In the genomic region with DNA sequence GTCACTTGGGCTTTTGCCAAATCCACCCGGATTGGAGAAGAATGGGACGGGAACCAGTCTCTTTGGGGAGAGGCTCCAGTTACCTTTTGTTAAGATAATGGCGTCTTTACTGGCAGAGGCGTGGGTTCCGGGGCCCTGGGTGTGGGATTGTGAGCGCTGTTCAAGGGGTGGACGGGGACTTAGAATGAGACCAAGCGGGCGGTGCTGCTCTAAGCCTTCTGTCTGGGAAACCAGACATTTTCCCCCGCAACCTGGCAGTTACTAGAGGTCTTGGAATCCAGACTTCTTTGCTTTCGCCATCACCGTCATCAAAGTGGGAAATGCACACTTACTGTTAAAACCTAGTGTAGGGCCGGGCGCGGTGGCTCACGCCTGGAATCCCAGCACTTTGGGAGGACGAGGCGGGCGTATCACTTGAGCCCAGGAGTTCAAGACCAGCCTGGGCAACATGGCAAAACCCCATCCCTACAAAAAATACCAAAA, we compare ENCODE assay signal across 8 cellular contexts. TPM values are rescaled to one million over a fixed set of nuclear protein-coding genes. Genes with fewer than 3 reads are reported as not detected.
DNase-seq lines count a peak whose midpoint lies in the region; ATAC-seq and TF ChIP-seq lines count a peak whose summit lies in the region.

No MANE protein-coding gene starts in this region.

- no peaks in the 10 kb centered on the region for H3K27me3 ChIP-seq in IMR-90 (ENCODE audit: control insufficient read depth, insufficient read depth, low read length)
- no peaks in the 10 kb centered on the region for H3K27me3 ChIP-seq in mesenchymal stem cell (ENCODE audit: control insufficient read depth in 1 of 2, insufficient read depth in 1 of 2, low read length in 2 of 2)

- WGBS in IMR-90 (ENCODE audit: extremely low coverage in 2 of 2, insufficient read length in 1 of 2), 2 experiments, result 2% methylated on average over 9 of the region's 19 CpGs; no CpG with 5 or more reads in 1 of the 2 experiments
- 13% methylated on average over 18 of the region's 19 CpGs for WGBS in mesenchymal stem cell

- H3K79me1 ChIP-seq in IMR-90 (ENCODE audit: low read depth in 1 of 2, low read length in 2 of 2), result peaks cover 26 to 75% of the 10 kb centered on the region in 2 experiments
- H3K79me1 ChIP-seq in mesenchymal stem cell (replicated peaks; ENCODE audit: low read length, poor library complexity, severe bottlenecking), result peaks cover 14% of the 10 kb centered on the region

- H2BK20ac ChIP-seq in IMR-90 (ENCODE audit: low read depth, low read length), result peak overlapping the region; percentile 18; the same call in 1 of the 2 replicates

- H3K56ac ChIP-seq in IMR-90 (ENCODE audit: extremely low read depth, insufficient read depth, low read length), result peak overlapping the region; percentile 93

- no peak for TF ChIP-seq RAD21 in IMR-90 (IDR thresholded peaks at IDR 0.05; ENCODE audit: low read length)

- H2AK9ac ChIP-seq in IMR-90 (replicated peaks; ENCODE audit: low read depth, low read length, poor library complexity), result peak overlapping the region; percentile 92

- peak overlapping the region; percentile 89 for H3K4me3 Mint-ChIP-seq in activated CD4-positive, alpha-beta T cell treated with anti-CD3 and anti-CD28 coated beads for 36 hours

- intact Hi-C loops in activated CD4-positive, alpha-beta T cell treated with anti-CD3 and anti-CD28 coated beads for 36 hours (cut with DNase I, micrococcal nuclease), result loop anchor here (1.0 to 5.0 kb wide), 17 partner anchors 26 to 758 kb away; a partner anchor contains a TSS
- intact Hi-C loops in IMR-90 (cut with micrococcal nuclease), result loop anchor here (1.0 kb wide), 1 partner anchor 74 kb away; no protein-coding TSS in a partner anchor

- no peak for TF ChIP-seq CTCF in IMR-90 (conservative IDR thresholded peaks at IDR 0.05; ENCODE audit: low read depth, low read length)

- DNase-seq in activated CD4-positive, alpha-beta T cell treated with anti-CD3 and anti-CD28 coated beads for 36 hours, result no peak
- no peak for DNase-seq in activated CD4-positive, alpha-beta T cell treated with anti-CD3 and anti-CD28 coated beads, Interleukin-2, amount 50 U/mL, for 48 hours
- peak; percentile 79 for DNase-seq in IMR-90
- peak in 4 of 61 donors; percentile 33 to 70 (median 48) for DNase-seq in caudate nucleus (lab: John Stamatoyannopoulos, UW)
- peak; percentile 88 for DNase-seq in mesenchymal stem cell
- DNase-seq in ureter (ENCODE audit: low spot score), result peak; percentile 52
- DNase-seq in effector CD4-positive, alpha-beta T cell, result no peak
- no peak for DNase-seq in SW480 (ENCODE audit: low spot score)

- H3K27ac Mint-ChIP-seq in activated CD4-positive, alpha-beta T cell treated with anti-CD3 and anti-CD28 coated beads for 36 hours, result peak overlapping the region; percentile 94

- dilution Hi-C loops in IMR-90 (cut with HindIII; ENCODE audit: low sequenced_read_pairs, unreplicated experiment), result no loop called here

- peak overlapping the region; percentile 77 for H3K4me3 ChIP-seq in IMR-90 (ENCODE audit: insufficient read depth, low read depth, low read length)
- H3K4me3 ChIP-seq in mesenchymal stem cell (ENCODE audit: insufficient read depth in 1 of 2, low read depth in 1 of 2, low read length in 2 of 2), result peak overlapping the region; percentile 56 to 99

- H2AK5ac ChIP-seq in IMR-90 (ENCODE audit: low read depth, low read length) (peak overlapping the region; percentile 49), mesenchymal stem cell (ENCODE audit: low read length, severe bottlenecking) (peak overlapping the region; percentile 87)

- no peak overlapping the region for H2BK12ac ChIP-seq in mesenchymal stem cell (ENCODE audit: low read length in 2 of 2)

- H3K23ac ChIP-seq in IMR-90 (ENCODE audit: low read depth, low read length) (peak overlapping the region; percentile 96), mesenchymal stem cell (ENCODE audit: low read length in 2 of 2) (no peak overlapping the region)

- H3K4me1 Mint-ChIP-seq in activated CD4-positive, alpha-beta T cell treated with anti-CD3 and anti-CD28 coated beads for 36 hours, result peaks cover 30% of the 10 kb centered on the region

- H3K4ac ChIP-seq in IMR-90 (ENCODE audit: low read depth, low read length) (peak overlapping the region; percentile 93), mesenchymal stem cell (ENCODE audit: low read depth in 1 of 2, low read length in 2 of 2) (peak overlapping the region; percentile 34 to 73)

- H2AFZ ChIP-seq in IMR-90 (replicated peaks; ENCODE audit: low read length, poor library complexity) (peak overlapping the region; percentile 98), mesenchymal stem cell (ENCODE audit: low read depth, low read length) (no peak overlapping the region)

- peaks cover 9% of the 10 kb centered on the region for H3K36me3 Mint-ChIP-seq in activated CD4-positive, alpha-beta T cell treated with anti-CD3 and anti-CD28 coated beads for 36 hours (ENCODE audit: low read depth)

- H4K91ac ChIP-seq in IMR-90 (ENCODE audit: insufficient read depth, low read depth, low read length) (peak overlapping the region; percentile 95), mesenchymal stem cell (ENCODE audit: low read length) (peak overlapping the region; percentile 70)

- POLR2A ChIA-PET in activated CD4-positive, alpha-beta T cell treated with anti-CD3 and anti-CD28 coated beads for 36 hours (lab: Charles Lee), result interaction anchor here (0.6 to 1.0 kb wide), 3 partner anchors 8 to 197 kb away, joined by 3 to 4 read pairs (median 3); no protein-coding TSS in a partner anchor
- POLR2A ChIA-PET in IMR-90 (lab: Charles Lee; ENCODE audit: unreplicated experiment), result no interaction called here

- H3K27ac ChIP-seq in IMR-90 (ENCODE audit: insufficient read depth, low read length) (peak overlapping the region; percentile 93), caudate nucleus (ENCODE audit: low read depth, low read length) (peak overlapping the region; percentile 99), mesenchymal stem cell (ENCODE audit: low read length, poor library complexity, severe bottlenecking) (peak overlapping the region; percentile 93)

- H3K18ac ChIP-seq in IMR-90 (ENCODE audit: low read depth, low read length) (peak overlapping the region; percentile 74), mesenchymal stem cell (ENCODE audit: low read depth in 1 of 2, low read length in 2 of 2) (peak overlapping the region; percentile 72 to 98)

- H2BK15ac ChIP-seq in IMR-90 (ENCODE audit: low read depth, low read length) (no peak overlapping the region), mesenchymal stem cell (ENCODE audit: low read depth, poor library complexity, severe bottlenecking) (peak overlapping the region; percentile 85)

- H2BK5ac ChIP-seq in IMR-90 (ENCODE audit: low read depth, low read length, poor library complexity, severe bottlenecking) (peak overlapping the region; percentile 77), mesenchymal stem cell (ENCODE audit: low read depth, low read length, poor library complexity, severe bottlenecking) (peak overlapping the region; percentile 89)

- H3K9ac ChIP-seq in IMR-90 (ENCODE audit: low read depth, low read length) (peak overlapping the region; percentile 87), mesenchymal stem cell (ENCODE audit: low read length) (peak overlapping the region; percentile 99)

- H4K8ac ChIP-seq in IMR-90 (ENCODE audit: low read depth in 2 of 2, low read length in 2 of 2), result peak overlapping the region; percentile 93 to 99
- peak overlapping the region; percentile 98 for H4K8ac ChIP-seq in mesenchymal stem cell (ENCODE audit: low read length)

- CTCF ChIA-PET in activated CD4-positive, alpha-beta T cell treated with anti-CD3 and anti-CD28 coated beads for 36 hours (lab: Charles Lee), result interaction anchor here (0.7 to 1.3 kb wide), 3 partner anchors 19 to 136 kb away, joined by 3 to 4 read pairs (median 4); no protein-coding TSS in a partner anchor
- CTCF ChIA-PET in IMR-90 (lab: Yijun Ruan, JAX), result no interaction called here

- in situ Hi-C loops in IMR-90 (cut with MboI; ENCODE audit: low sequenced_read_pairs), result no loop called here

- no TSS peak for BruUV-seq in IMR-90 (replicated peaks; lab: Mats Ljungman, UMichigan)

- H3K36me3 ChIP-seq in IMR-90 (ENCODE audit: control insufficient read depth, insufficient read depth, low read length) (0 out of 2 replicates have a peak, but pooled peaks cover 3% of the 10 kb centered on the region), mesenchymal stem cell (ENCODE audit: control insufficient read depth in 1 of 2, insufficient read depth in 2 of 2, low read depth in 1 of 2, low read length in 2 of 2) (peaks cover 3 to 7% of the 10 kb centered on the region in 2 experiments)

- H3K4me2 ChIP-seq in IMR-90 (ENCODE audit: low read depth, low read length) (peak overlapping the region; percentile 87), mesenchymal stem cell (ENCODE audit: low read length, poor library complexity, severe bottlenecking) (peak overlapping the region; percentile 88)

- 0 out of 2 replicates have a peak, but pooled peaks cover 3% of the 10 kb centered on the region for H4K20me1 ChIP-seq in IMR-90 (ENCODE audit: insufficient read depth, low read length)

- ATAC-seq in activated CD4-positive, alpha-beta T cell treated with anti-CD3 and anti-CD28 coated beads for 36 hours, result peak; percentile 35
- ATAC-seq in IMR-90 (ENCODE audit: low read depth), result peak; percentile 16

- TF ChIP-seq POLR2A in IMR-90 (IDR thresholded peaks at IDR 0.05; ENCODE audit: low read depth, low read length), result peak; percentile 81

- H3K9me3 Mint-ChIP-seq in activated CD4-positive, alpha-beta T cell treated with anti-CD3 and anti-CD28 coated beads for 36 hours (ENCODE audit: low read depth), result no peaks in the 10 kb centered on the region

- H3K4me1 ChIP-seq in IMR-90 (ENCODE audit: control insufficient read depth, insufficient read depth, low read length) (peaks cover 7% of the 10 kb centered on the region; the same call in 1 of the 2 replicates), mesenchymal stem cell (ENCODE audit: control insufficient read depth, insufficient read depth, low read depth, low read length) (peaks cover 5% of the 10 kb centered on the region)

- H3K14ac ChIP-seq in IMR-90 (replicated peaks; ENCODE audit: low read depth, low read length), result peak overlapping the region; percentile 98
- H3K14ac ChIP-seq in mesenchymal stem cell (ENCODE audit: low read length in 2 of 2), result peak overlapping the region in 1 of 2 experiments; percentile 81

- H4K5ac ChIP-seq in IMR-90 (ENCODE audit: low read depth, low read length), result peak overlapping the region; percentile 90

- H2BK120ac ChIP-seq in IMR-90 (ENCODE audit: low read depth, low read length) (peak overlapping the region; percentile 33; the same call in 1 of the 2 replicates), mesenchymal stem cell (ENCODE audit: low read depth, low read length) (peak overlapping the region; percentile 89)

- H3K9me3 ChIP-seq in IMR-90 (ENCODE audit: control insufficient read depth, insufficient read depth, low read length) (no peaks in the 10 kb centered on the region), mesenchymal stem cell (ENCODE audit: control insufficient read depth, low read length) (no peaks in the 10 kb centered on the region)

- no peaks in the 10 kb centered on the region for H3K27me3 Mint-ChIP-seq in activated CD4-positive, alpha-beta T cell treated with anti-CD3 and anti-CD28 coated beads for 36 hours

- peaks cover 21% of the 10 kb centered on the region for H3K9me1 ChIP-seq in IMR-90 (ENCODE audit: insufficient read depth, low read length)

RNA-seq across cellular contexts. Expression of a gene that starts 0.7 kb away (rescaled TPM):
- total RNA-seq in activated CD4-positive, alpha-beta T cell treated with anti-CD3 and anti-CD28 coated beads for 36 hours, result 10 to 100 TPM in 1 of 2 experiments, 1 to 10 TPM in 1; 9.8 to 13.6 TPM
- 14.7 and 15.6 TPM in 2 replicates for total RNA-seq in IMR-90 (2012; rRNA removed)
- polyA plus RNA-seq in IMR-90 (2012; rRNA removed), result 17.1 and 17.9 TPM in 2 replicates
- polyA plus RNA-seq in IMR-90 (2012; cell fraction: cytosol; rRNA removed), result 18.9 and 28.9 TPM in 2 replicates
- polyA plus RNA-seq in IMR-90 (2012; cell fraction: nucleus; rRNA removed; ENCODE audit: low replicate concordance), result 34.0 and 51.0 TPM in 2 replicates
- polyA plus RNA-seq in mesenchymal stem cell (2013, experiment 1 of 2), result 21.3 TPM
- 20.5 TPM for polyA plus RNA-seq in mesenchymal stem cell (2013, experiment 2 of 2)
- 23.6 TPM for total RNA-seq in ureter

RNA-seq across cellular contexts. Expression of a gene that starts 0.8 kb away (rescaled TPM):
- total RNA-seq in activated CD4-positive, alpha-beta T cell treated with anti-CD3 and anti-CD28 coated beads for 36 hours, result 10 to 100 TPM; 27.7 to 33.1 TPM
- 61.9 and 94.8 TPM in 2 replicates for total RNA-seq in IMR-90 (2012; rRNA removed)
- 14.9 and 16.1 TPM in 2 replicates for polyA plus RNA-seq in IMR-90 (2012; rRNA removed)
- polyA plus RNA-seq in IMR-90 (2012; cell fraction: cytosol; rRNA removed), result 6.6 and 12.3 TPM in 2 replicates
- polyA plus RNA-seq in IMR-90 (2012; cell fraction: nucleus; rRNA removed; ENCODE audit: low replicate concordance), result 13.2 and 21.8 TPM in 2 replicates
- polyA plus RNA-seq in mesenchymal stem cell (2013, experiment 1 of 2), result 14.7 TPM
- 14.0 TPM for polyA plus RNA-seq in mesenchymal stem cell (2013, experiment 2 of 2)
- total RNA-seq in ureter, result 119 TPM

RNA-seq across cellular contexts. Expression of a gene that starts 20.9 kb away (rescaled TPM):
- total RNA-seq in activated CD4-positive, alpha-beta T cell treated with anti-CD3 and anti-CD28 coated beads for 36 hours, result 1 to 10 TPM; 5.6 to 6.0 TPM
- total RNA-seq in IMR-90 (2012; rRNA removed), result 0.56 and 0.72 TPM in 2 replicates
- 6.7 and 8.8 TPM in 2 replicates for polyA plus RNA-seq in IMR-90 (2012; rRNA removed)
- 1.7 and 2.4 TPM in 2 replicates for polyA plus RNA-seq in IMR-90 (2012; cell fraction: cytosol; rRNA removed)
- polyA plus RNA-seq in IMR-90 (2012; cell fraction: nucleus; rRNA removed; ENCODE audit: low replicate concordance), result 68.1 and 111 TPM in 2 replicates
- polyA plus RNA-seq in mesenchymal stem cell (2013, experiment 1 of 2), result 3.5 TPM
- polyA plus RNA-seq in mesenchymal stem cell (2013, experiment 2 of 2), result 3.1 TPM
- 10.7 TPM for total RNA-seq in ureter

RNA-seq across cellular contexts. Expression of a gene that starts 38.9 kb away (rescaled TPM):
- 10 to 100 TPM; 16.2 to 18.0 TPM for total RNA-seq in activated CD4-positive, alpha-beta T cell treated with anti-CD3 and anti-CD28 coated beads for 36 hours
- total RNA-seq in IMR-90 (2012; rRNA removed) (4.5 and 5.3 TPM in 2 replicates), ureter (19.5 TPM)
- 8.0 and 9.3 TPM in 2 replicates for polyA plus RNA-seq in IMR-90 (2012; rRNA removed)
- 3.6 and 4.2 TPM in 2 replicates for polyA plus RNA-seq in IMR-90 (2012; cell fraction: cytosol; rRNA removed)
- polyA plus RNA-seq in IMR-90 (2012; cell fraction: nucleus; rRNA removed; ENCODE audit: low replicate concordance), result 53.0 and 87.6 TPM in 2 replicates
- 1.8 TPM for polyA plus RNA-seq in mesenchymal stem cell (2013, experiment 1 of 2)
- 1.6 TPM for polyA plus RNA-seq in mesenchymal stem cell (2013, experiment 2 of 2)

RNA-seq across cellular contexts. Expression of a gene that starts 47.4 kb away (rescaled TPM):
- total RNA-seq in activated CD4-positive, alpha-beta T cell treated with anti-CD3 and anti-CD28 coated beads for 36 hours, result under 1 TPM; 0.04 to 0.16 TPM
- total RNA-seq in IMR-90 (2012; rRNA removed), result not detected in 2 replicates
- not detected in 2 replicates for polyA plus RNA-seq in IMR-90 (2012; rRNA removed)
- not detected in 2 replicates for polyA plus RNA-seq in IMR-90 (2012; cell fraction: cytosol; rRNA removed)
- polyA plus RNA-seq in IMR-90 (2012; cell fraction: nucleus; rRNA removed; ENCODE audit: low replicate concordance), result 0.01 TPM in 1 of 2 replicates, not detected in the other
- not detected for polyA plus RNA-seq in mesenchymal stem cell (2013, experiment 1 of 2)
- not detected for polyA plus RNA-seq in mesenchymal stem cell (2013, experiment 2 of 2)
- total RNA-seq in ureter, result 84.2 TPM

Comparison
In these comparisons a context has a peak if more than half of its experiments do, and no peak if none do; other contexts are left out.
1. DNase-seq: peak in IMR-90 (single experiment), mesenchymal stem cell (single experiment) and ureter (single experiment); none in activated CD4-positive, alpha-beta T cell treated with anti-CD3 and anti-CD28 coated beads for 36 hours (single experiment), activated CD4-positive, alpha-beta T cell treated with anti-CD3 and anti-CD28 coated beads, Interleukin-2, amount 50 U/mL, for 48 hours (0 of 2), effector CD4-positive, alpha-beta T cell (single experiment) and SW480 (single experiment).
2. Peak in every context shown above with its lines, with median percentiles within 50 percentile points of each other: H3K27ac ChIP-seq.